8 cellular contexts compared by ENCODE assay signal in genomic region chr9:95092321-95093072, GRCh38.
DNase-seq lines count a peak whose midpoint lies in the region; ATAC-seq, FAIRE-seq and TF ChIP-seq lines count a peak whose summit lies in the region.

No MANE protein-coding gene starts in this region.

- no peak for TF ChIP-seq CTCF in astrocyte of the cerebellum (IDR thresholded peaks at IDR 0.05; ENCODE audit: low read depth, low read length, missing control alignments)
- no peak for TF ChIP-seq CTCF in kidney (IDR thresholded peaks at IDR 0.05; ENCODE audit: borderline replicate concordance, extremely low read depth, insufficient read depth)

- intact Hi-C loops in kidney (cut with DNase I), result no loop called here

- H3K9me3 ChIP-seq in HUES6 (ENCODE audit: control insufficient read depth, insufficient read depth, low read depth, low read length) (no peaks in the 10 kb centered on the region), kidney (ENCODE audit: control insufficient read depth in 1 of 2, low read length in 2 of 2) (no peaks in the 10 kb centered on the region)

- peaks cover 46% of the 10 kb centered on the region for H3K4me1 ChIP-seq in HUES6 (ENCODE audit: control insufficient read depth, insufficient read depth, low read length)
- H3K4me1 ChIP-seq in kidney (ENCODE audit: control insufficient read depth in 1 of 2, insufficient read depth in 1 of 2, low read depth in 1 of 2, low read length in 2 of 2), result peaks cover 31 to 39% of the 10 kb centered on the region in 2 donors

- no peak for FAIRE-seq in kidney (lab: Jason Lieb, UNC)

- in situ Hi-C loops in astrocyte of the cerebellum (cut with HindIII; ENCODE audit: low sequenced_read_pairs), result no loop called here

- H3K27ac ChIP-seq in HUES6 (ENCODE audit: low read depth, low read length) (no peak overlapping the region), kidney (ENCODE audit: low read depth in 2 of 2, low read length in 2 of 2) (peak overlapping the region; percentile 56 to 69), substantia nigra (ENCODE audit: low read depth, low read length, poor library complexity, severe bottlenecking) (peak overlapping the region; percentile 90)

- H3K36me3 ChIP-seq in HUES6 (ENCODE audit: control insufficient read depth, insufficient read depth, low read length) (no peaks in the 10 kb centered on the region), kidney (ENCODE audit: control insufficient read depth in 1 of 2, insufficient read depth in 2 of 2, low read length in 2 of 2) (peaks cover 0 to 4% of the 10 kb centered on the region in 2 donors)

- DNase-seq in astrocyte of the cerebellum (ENCODE audit: low read depth), result peak; percentile 78
- DNase-seq in kidney, result no peak
- peak in 1 of 49 donors; percentile 68 for DNase-seq in substantia nigra (lab: John Stamatoyannopoulos, UW)
- DNase-seq in activated gamma-delta T cell (lab: John Stamatoyannopoulos, UW), result no peak
- DNase-seq in NCI-H146 (lab: John Stamatoyannopoulos, UW), result no peak
- no peak for DNase-seq in NOMO-1 (lab: John Stamatoyannopoulos, UW; ENCODE audit: unreplicated experiment in 2 of 2)

- H3K27me3 ChIP-seq in HUES6 (ENCODE audit: control insufficient read depth, insufficient read depth, low read length), result no peaks in the 10 kb centered on the region

- H3K4me3 ChIP-seq in HUES6 (ENCODE audit: low read depth, low read length) (no peak overlapping the region), astrocyte of the cerebellum (ENCODE audit: low read depth, low read length) (no peak overlapping the region), kidney (ENCODE audit: low read length in 2 of 2) (no peak overlapping the region)

- peak overlapping the region; percentile 58 for H3K9ac ChIP-seq in HUES6 (ENCODE audit: low read length)
- H3K9ac ChIP-seq in kidney (ENCODE audit: low read length in 2 of 2), result peak overlapping the region in 1 of 2 donors; percentile 43

- ATAC-seq in GM18498 (IDR thresholded peaks at IDR 0.05; ENCODE audit: unreplicated experiment), result no peak
